In genomic region chr16:56915311-56916105, GRCh38 we compare ENCODE assay signal across 2 cellular contexts.
TF ChIP-seq lines count a peak whose summit lies in the region.

No MANE protein-coding gene starts in this region.

TF ChIP-seq in HepG2, 621 proteins besides CTCF, POLR2A, EP300 and RAD21:
- no peak for TF ChIP-seq HNRNPUL1 (IDR thresholded peaks at IDR 0.05; ENCODE audit: low read depth, low read length)
- TF ChIP-seq SOX5 (CRISPR knock-in tag; IDR thresholded peaks at IDR 0.05; ENCODE audit: borderline replicate concordance) = peak; percentile 61; the same call in 1 of the 2 replicates
- no peak for TF ChIP-seq MTA3 (CRISPR knock-in tag; IDR thresholded peaks at IDR 0.05)
- TF ChIP-seq FOXA1 (IDR thresholded peaks at IDR 0.05) = no peak
- no peak for TF ChIP-seq FOXA1 (CRISPR knock-in tag; IDR thresholded peaks at IDR 0.05)
- no peak for TF ChIP-seq ZNF17 (CRISPR knock-in tag; IDR thresholded peaks at IDR 0.05)
- TF ChIP-seq SOX6 (IDR thresholded peaks at IDR 0.05) = no peak
- 0 out of 2 replicates have a peak, but pooled peaks have one; percentile 18 for TF ChIP-seq SOX6 (CRISPR knock-in tag; IDR thresholded peaks at IDR 0.05)
- TF ChIP-seq SOX13 (IDR thresholded peaks at IDR 0.05) = no peak
- peak in 1 of 2 experiments; percentile 50; a peak in 1 of 4 replicates for TF ChIP-seq SOX13 (CRISPR knock-in tag; conservative IDR thresholded peaks at IDR 0.05 in 1 of 2, IDR thresholded peaks at IDR 0.05 in 1 of 2)

TF ChIP-seq in SK-N-SH, 30 proteins besides CTCF, POLR2A, EP300 and RAD21:
- TF ChIP-seq REST (IDR thresholded peaks at IDR 0.05; ENCODE audit: low read depth, low read length) (no peak), FOXM1 (IDR thresholded peaks at IDR 0.05; ENCODE audit: low read depth) (no peak), USF2 (IDR thresholded peaks at IDR 0.05; ENCODE audit: borderline replicate concordance, low read depth, low read length) (no peak), TAF1 (IDR thresholded peaks at IDR 0.05; ENCODE audit: borderline replicate concordance, low read depth, low read length) (no peak), NRF1 (IDR thresholded peaks at IDR 0.05; ENCODE audit: low read depth, low read length) (no peak), FOXJ3 (CRISPR knock-in tag; IDR thresholded peaks at IDR 0.05) (no peak), TEAD4 (IDR thresholded peaks at IDR 0.05; ENCODE audit: borderline replicate concordance, insufficient read depth) (no peak), NFIC (IDR thresholded peaks at IDR 0.05; ENCODE audit: borderline replicate concordance) (no peak), YY1 (IDR thresholded peaks at IDR 0.05; ENCODE audit: low read depth) (no peak), ELF1 (IDR thresholded peaks at IDR 0.05) (no peak), ZBTB33 (IDR thresholded peaks at IDR 0.05; ENCODE audit: borderline replicate concordance, low read depth) (no peak), MAX (IDR thresholded peaks at IDR 0.05; ENCODE audit: low read depth) (no peak), USF1 (IDR thresholded peaks at IDR 0.05; ENCODE audit: borderline replicate concordance, low read depth) (no peak), IRF3 (IDR thresholded peaks at IDR 0.05; ENCODE audit: low read depth, low read length) (no peak), RFX5 (IDR thresholded peaks at IDR 0.05; ENCODE audit: low read length) (no peak), TCF12 (IDR thresholded peaks at IDR 0.05) (no peak), CHD2 (IDR thresholded peaks at IDR 0.05; ENCODE audit: low read length, partially characterized antibody) (no peak), MEF2A (IDR thresholded peaks at IDR 0.05; ENCODE audit: borderline replicate concordance, low read depth) (no peak), RXRA (IDR thresholded peaks at IDR 0.05; ENCODE audit: borderline replicate concordance, low read depth) (no peak), JUND (IDR thresholded peaks at IDR 0.05) (no peak)
TF ChIP-seq in SK-N-SH: peak in this region for 0.
